ENCODE assay signal across 1 cellular context in the genomic region with DNA sequence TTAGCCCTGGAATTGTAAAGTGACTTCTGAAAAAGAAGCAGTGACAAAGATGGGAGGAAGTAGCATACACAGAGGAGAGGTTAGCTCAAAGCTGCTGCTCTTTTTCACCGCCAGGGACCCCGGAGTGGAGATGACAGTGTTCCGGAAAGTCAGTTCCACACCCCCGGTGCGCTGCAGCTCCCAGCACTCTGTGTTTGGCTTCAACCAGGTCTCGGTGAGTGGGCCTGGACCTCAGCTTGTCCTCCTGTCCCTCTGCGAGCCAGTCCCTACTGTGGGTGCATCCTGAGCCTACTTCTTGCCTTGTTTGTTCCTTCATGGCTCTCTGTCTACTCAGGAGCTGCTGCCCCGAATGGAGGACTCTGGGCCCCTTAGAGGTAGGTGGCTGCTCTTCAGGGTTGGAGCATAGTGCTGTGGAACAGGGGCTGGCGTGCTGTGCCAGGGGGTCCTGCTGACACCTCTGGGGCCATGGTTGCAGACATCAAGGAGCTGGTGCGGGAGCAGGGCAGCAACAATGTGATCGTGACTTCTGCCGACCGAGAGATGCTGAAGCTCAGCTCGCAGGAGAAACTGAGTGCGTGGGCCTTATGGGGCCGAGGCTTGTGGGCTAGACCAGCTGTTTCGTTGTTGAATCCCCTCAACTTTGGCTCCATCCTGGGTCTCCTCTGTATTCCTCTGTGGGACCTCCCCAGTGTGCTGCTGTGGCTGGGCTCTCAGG.
TF ChIP-seq lines count a peak whose summit lies in the region.

No MANE protein-coding gene starts in this region.

TF ChIP-seq in WTC11, 78 proteins besides CTCF, POLR2A, EP300 and RAD21 (continued from another document):
- no peak for TF ChIP-seq GRHL2 (CRISPR knock-in tag; IDR thresholded peaks at IDR 0.05; ENCODE audit: insufficient replicate concordance, severe bottlenecking)
- no peak for TF ChIP-seq NR1H2 (CRISPR knock-in tag; IDR thresholded peaks at IDR 0.05)
- TF ChIP-seq ZNF317 (CRISPR knock-in tag; IDR thresholded peaks at IDR 0.05; ENCODE audit: borderline replicate concordance, low read depth), result no peak
